ENCODE assay signal across 1 cellular context in genomic region chr10:32139223-32140073, GRCh38.
TF ChIP-seq lines count a peak whose summit lies in the region.

No MANE protein-coding gene starts in this region.

TF ChIP-seq in K562, 482 proteins besides CTCF, POLR2A, EP300 and RAD21 (continued from another document and continues in another):
- TF ChIP-seq DEAF1 (CRISPR knock-in tag; IDR thresholded peaks at IDR 0.05) (0 out of 2 replicates have a peak, but pooled peaks have one; percentile 21), ERF (CRISPR knock-in tag; IDR thresholded peaks at IDR 0.05) (0 out of 2 replicates have a peak, but pooled peaks have one; percentile 17), NR2F6 (CRISPR knock-in tag; IDR thresholded peaks at IDR 0.05) (no peak), KLF10 (CRISPR knock-in tag; IDR thresholded peaks at IDR 0.05) (no peak), ZNF583 (CRISPR knock-in tag; IDR thresholded peaks at IDR 0.05) (no peak), JUND (IDR thresholded peaks at IDR 0.05; ENCODE audit: borderline replicate concordance, low read depth, low read length) (peak; percentile 98), JUND (tag; IDR thresholded peaks at IDR 0.05; ENCODE audit: borderline replicate concordance, low read depth, low read length) (peak; percentile 97; the same call in 2 of the 3 replicates), CSDE1 (IDR thresholded peaks at IDR 0.05) (no peak), CREM (IDR thresholded peaks at IDR 0.05; ENCODE audit: low read depth) (peak; percentile 51; the same call in 1 of the 2 replicates), ZNF23 (CRISPR knock-in tag; IDR thresholded peaks at IDR 0.05) (no peak), CBFA2T2 (conservative IDR thresholded peaks at IDR 0.05) (no peak), ARHGAP35 (IDR thresholded peaks at IDR 0.05; ENCODE audit: partially characterized antibody) (no peak), MAX (CRISPR knock-in tag; IDR thresholded peaks at IDR 0.05) (no peak), ZNF146 (CRISPR knock-in tag; IDR thresholded peaks at IDR 0.05; ENCODE audit: unreplicated experiment) (no peak), ATF7 (IDR thresholded peaks at IDR 0.05) (peak; percentile 77), ZNF512 (tag; IDR thresholded peaks at IDR 0.05) (no peak), SRSF1 (IDR thresholded peaks at IDR 0.05; ENCODE audit: low read depth, low read length) (no peak), GATAD2B (IDR thresholded peaks at IDR 0.05; ENCODE audit: borderline replicate concordance) (no peak; the same call in 1 of the 2 replicates), ZNF551 (CRISPR knock-in tag; IDR thresholded peaks at IDR 0.05) (no peak), PML (IDR thresholded peaks at IDR 0.05; ENCODE audit: low read length) (peak; percentile 74; the same call in 1 of the 2 replicates), COPS2 (conservative IDR thresholded peaks at IDR 0.05) (no peak), BRD9 (IDR thresholded peaks at IDR 0.05; ENCODE audit: low read depth, partially characterized antibody) (no peak), ZBTB12 (CRISPR knock-in tag; IDR thresholded peaks at IDR 0.05) (no peak), GTF2A2 (tag; IDR thresholded peaks at IDR 0.05) (peak; percentile 65; the same call in 1 of the 2 replicates), VEZF1 (CRISPR knock-in tag; IDR thresholded peaks at IDR 0.05) (peak; percentile 91), HMGXB4 (CRISPR knock-in tag; IDR thresholded peaks at IDR 0.05) (no peak), SRF (CRISPR knock-in tag; IDR thresholded peaks at IDR 0.05) (peak in 1 of 2 experiments; percentile 48; a peak in 1 of 4 replicates), PHB (CRISPR knock-in tag; IDR thresholded peaks at IDR 0.05) (no peak), HES1 (IDR thresholded peaks at IDR 0.05; ENCODE audit: low read depth) (0 out of 2 replicates have a peak, but pooled peaks have one; percentile 22), ZNF561 (CRISPR knock-in tag; conservative IDR thresholded peaks at IDR 0.05) (no peak), EZH2 (IDR thresholded peaks at IDR 0.05; ENCODE audit: borderline replicate concordance, low read depth, low read length) (no peak), FOXA1 (IDR thresholded peaks at IDR 0.05; ENCODE audit: borderline replicate concordance) (no peak), ZBTB2 (IDR thresholded peaks at IDR 0.05) (no peak), ZKSCAN3 (CRISPR knock-in tag; IDR thresholded peaks at IDR 0.05) (no peak), SNRNP70 (optimal IDR thresholded peaks at IDR 0.05; ENCODE audit: low read depth, low read length) (no peak), HDAC8 (tag; IDR thresholded peaks at IDR 0.05) (no peak), ZC3H8 (IDR thresholded peaks at IDR 0.05) (peak; percentile 42; the same call in 1 of the 2 replicates), BACH1 (tag; IDR thresholded peaks at IDR 0.05) (peak; percentile 81), HMBOX1 (IDR thresholded peaks at IDR 0.05) (no peak), ETS2 (tag; IDR thresholded peaks at IDR 0.05; ENCODE audit: borderline replicate concordance, poor library complexity, severe bottlenecking) (no peak), CHAMP1 (IDR thresholded peaks at IDR 0.05) (no peak), ZNF253 (CRISPR knock-in tag; conservative IDR thresholded peaks at IDR 0.05) (no peak), ZNF436 (CRISPR knock-in tag; IDR thresholded peaks at IDR 0.05) (no peak), AFF4 (CRISPR knock-in tag; IDR thresholded peaks at IDR 0.05) (no peak), ZNF184 (CRISPR knock-in tag; IDR thresholded peaks at IDR 0.05) (no peak), NCOA1 (IDR thresholded peaks at IDR 0.05; ENCODE audit: low read depth) (no peak), TAF15 (IDR thresholded peaks at IDR 0.05; ENCODE audit: low read depth, low read length) (no peak), TFAM (CRISPR knock-in tag; conservative IDR thresholded peaks at IDR 0.05) (no peak), GABPA (tag; conservative IDR thresholded peaks at IDR 0.05; ENCODE audit: low read depth) (peak; percentile 79), ARID2 (IDR thresholded peaks at IDR 0.05) (no peak), SNAPC5 (CRISPR knock-in tag; IDR thresholded peaks at IDR 0.05) (no peak)
